ENCODE assay signal across 16 cellular contexts in the genomic region with DNA sequence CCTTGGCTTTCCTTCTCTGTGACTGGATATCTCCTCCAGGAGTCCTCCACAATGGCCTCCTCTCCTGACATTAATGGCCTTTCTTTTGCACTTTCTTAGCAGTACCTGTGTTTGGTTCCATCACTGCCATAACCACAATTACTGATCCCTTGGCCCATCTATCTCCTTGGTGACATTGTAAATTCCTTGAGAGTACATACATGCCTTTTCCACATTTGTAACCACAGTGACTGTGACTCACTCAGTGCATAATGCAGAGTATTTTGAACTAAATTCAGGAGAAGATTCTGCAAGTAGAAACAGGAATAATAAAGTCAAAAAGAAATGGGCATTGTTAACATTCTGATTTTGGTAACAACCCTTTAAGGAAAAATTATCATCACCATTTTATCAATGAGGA.
A peak's percentile ranks its signal among the peaks of the same experiment; 100 is the strongest.
DNase-seq lines count a peak whose midpoint lies in the region; TF ChIP-seq lines count a peak whose summit lies in the region.
"Had no signal": no experiment of that assay in that cellular context is flagged by ENCODE, and none has a peak within 500 bp of the region (broad histone marks: within the 10 kb centered on the region; RNA-seq: fewer than 3 reads in every experiment).

No MANE protein-coding gene starts in this region.

- CTCF ChIA-PET in activated CD4-positive, alpha-beta memory T cell treated with anti-CD3 and anti-CD28 coated beads, Interleukin-2, amount 10 ng/mL, durations not matched to agents 7 days and 5 days (lab: Charles Lee): no interaction called here

- POLR2A ChIA-PET in activated CD4-positive, alpha-beta memory T cell treated with anti-CD3 and anti-CD28 coated beads, Interleukin-2, amount 10 ng/mL, durations not matched to agents 7 days and 5 days (lab: Charles Lee): no interaction called here

- no peak for TF ChIP-seq CTCF in fibroblast of the aortic adventitia (IDR thresholded peaks at IDR 0.05; ENCODE audit: insufficient read depth, low read length)

- no peak overlapping the region for H3K9ac ChIP-seq in adipocyte (ENCODE audit: low read length)

- no peaks in the 10 kb centered on the region for H3K27me3 ChIP-seq in adipocyte (replicated peaks; ENCODE audit: control insufficient read depth, insufficient read depth, low read length)
- H3K27me3 ChIP-seq: left lung had no signal

- H3K27ac Mint-ChIP-seq in activated CD4-positive, alpha-beta memory T cell treated with anti-CD3 and anti-CD28 coated beads, Interleukin-2, amount 10 ng/mL, durations not matched to agents 7 days and 5 days: no peak overlapping the region
- H3K27ac Mint-ChIP-seq: activated CD4-positive, alpha-beta T cell treated with anti-CD3 and anti-CD28 coated beads for 36 hours; natural killer cell treated with Interleukin-12 subunit alpha and Interleukin-12 subunit beta and Interleukin-15 and Interleukin-18, amount 100 ng/mL, for 72 hours; stimulated activated naive CD8-positive, alpha-beta T cell treated with anti-CD3 and anti-CD28 coated beads, Interleukin-15, amount 100 ng/mL, for 72 hours had no signal

- H3K4me3 Mint-ChIP-seq in activated CD4-positive, alpha-beta memory T cell treated with anti-CD3 and anti-CD28 coated beads, Interleukin-2, amount 10 ng/mL, durations not matched to agents 7 days and 5 days: no peak overlapping the region
- H3K4me3 Mint-ChIP-seq: activated CD4-positive, alpha-beta T cell treated with anti-CD3 and anti-CD28 coated beads for 36 hours; natural killer cell treated with Interleukin-12 subunit alpha and Interleukin-12 subunit beta and Interleukin-15 and Interleukin-18, amount 100 ng/mL, for 72 hours; stimulated activated naive CD8-positive, alpha-beta T cell treated with anti-CD3 and anti-CD28 coated beads, Interleukin-15, amount 100 ng/mL, for 72 hours had no signal

- peak; percentile 61 for DNase-seq in HCEC 1CT
- DNase-seq in adipocyte (ENCODE audit: low read depth): peak; percentile 73
- DNase-seq in fibroblast of the aortic adventitia (ENCODE audit: low read depth): peak; percentile 35
- peak; percentile 50 for DNase-seq in stromal cell of bone marrow (ENCODE audit: low read depth)
- no peak for DNase-seq in DMS79 (lab: John Stamatoyannopoulos, UW)
- no peak for DNase-seq in NCI-H748 (lab: John Stamatoyannopoulos, UW; ENCODE audit: unreplicated experiment)
- no peak for DNase-seq in activated CD4-positive, alpha-beta memory T cell treated with anti-CD3 and anti-CD28 coated beads, Interleukin-2, amount 10 ng/mL, durations not matched to agents 7 days and 5 days
- DNase-seq: activated CD4-positive, alpha-beta T cell treated with anti-CD3 and anti-CD28 coated beads for 36 hours; amniotic stem cell; head of caudate nucleus; left lung; MV-4-11; NCI-H345; stimulated activated naive CD8-positive, alpha-beta T cell treated with anti-CD3 and anti-CD28 coated beads, Interleukin-15, amount 100 ng/mL, for 72 hours had no signal

- H3K4me1 ChIP-seq in adipocyte (ENCODE audit: control insufficient read depth, insufficient read depth, low read length): peaks cover 9% of the 10 kb centered on the region
- H3K4me1 ChIP-seq: HAP-1, left lung had no signal

- no peaks in the 10 kb centered on the region for H3K36me3 Mint-ChIP-seq in activated CD4-positive, alpha-beta memory T cell treated with anti-CD3 and anti-CD28 coated beads, Interleukin-2, amount 10 ng/mL, durations not matched to agents 7 days and 5 days (ENCODE audit: low read depth)
- H3K36me3 Mint-ChIP-seq: natural killer cell treated with Interleukin-12 subunit alpha and Interleukin-12 subunit beta and Interleukin-15 and Interleukin-18, amount 100 ng/mL, for 72 hours had no signal

- no peaks in the 10 kb centered on the region for H3K4me1 Mint-ChIP-seq in activated CD4-positive, alpha-beta memory T cell treated with anti-CD3 and anti-CD28 coated beads, Interleukin-2, amount 10 ng/mL, durations not matched to agents 7 days and 5 days
- H3K4me1 Mint-ChIP-seq: activated CD4-positive, alpha-beta T cell treated with anti-CD3 and anti-CD28 coated beads for 36 hours; stimulated activated naive CD8-positive, alpha-beta T cell treated with anti-CD3 and anti-CD28 coated beads, Interleukin-15, amount 100 ng/mL, for 72 hours had no signal

- H3K9me3 ChIP-seq in adipocyte (ENCODE audit: control insufficient read depth, low read length): no peaks in the 10 kb centered on the region
- H3K9me3 ChIP-seq: HAP-1, left lung had no signal

- H3K4me3 ChIP-seq in adipocyte (ENCODE audit: low read length) (no peak overlapping the region), fibroblast of the aortic adventitia (ENCODE audit: low read depth, low read length) (no peak overlapping the region)
- H3K4me3 ChIP-seq: HAP-1, left lung had no signal

- no peaks in the 10 kb centered on the region for H3K36me3 ChIP-seq in adipocyte (ENCODE audit: control insufficient read depth, insufficient read depth, low read length, severe bottlenecking)
- H3K36me3 ChIP-seq: HAP-1, left lung had no signal

- peaks cover 3% of the 10 kb centered on the region for H3K27me3 Mint-ChIP-seq in activated CD4-positive, alpha-beta memory T cell treated with anti-CD3 and anti-CD28 coated beads, Interleukin-2, amount 10 ng/mL, durations not matched to agents 7 days and 5 days
- H3K27me3 Mint-ChIP-seq: stimulated activated naive CD8-positive, alpha-beta T cell treated with anti-CD3 and anti-CD28 coated beads, Interleukin-15, amount 100 ng/mL, for 72 hours had no signal

- H3K9me3 Mint-ChIP-seq in activated CD4-positive, alpha-beta memory T cell treated with anti-CD3 and anti-CD28 coated beads, Interleukin-2, amount 10 ng/mL, durations not matched to agents 7 days and 5 days: peaks cover 2% of the 10 kb centered on the region
- H3K9me3 Mint-ChIP-seq: natural killer cell treated with Interleukin-12 subunit alpha and Interleukin-12 subunit beta and Interleukin-15 and Interleukin-18, amount 100 ng/mL, for 72 hours had no signal

Comparison
In these comparisons a context has a peak if more than half of its experiments do, and no peak if none do; other contexts are left out.
1. DNase-seq: peak in HCEC 1CT (single experiment), adipocyte (single experiment), fibroblast of the aortic adventitia (single experiment) and stromal cell of bone marrow (single experiment); none in DMS79 (single experiment), NCI-H748 (single experiment) and activated CD4-positive, alpha-beta memory T cell treated with anti-CD3 and anti-CD28 coated beads, Interleukin-2, amount 10 ng/mL, durations not matched to agents 7 days and 5 days (single experiment).